Comparison of ENCODE assay signal across 19 cellular contexts in the genomic region with DNA sequence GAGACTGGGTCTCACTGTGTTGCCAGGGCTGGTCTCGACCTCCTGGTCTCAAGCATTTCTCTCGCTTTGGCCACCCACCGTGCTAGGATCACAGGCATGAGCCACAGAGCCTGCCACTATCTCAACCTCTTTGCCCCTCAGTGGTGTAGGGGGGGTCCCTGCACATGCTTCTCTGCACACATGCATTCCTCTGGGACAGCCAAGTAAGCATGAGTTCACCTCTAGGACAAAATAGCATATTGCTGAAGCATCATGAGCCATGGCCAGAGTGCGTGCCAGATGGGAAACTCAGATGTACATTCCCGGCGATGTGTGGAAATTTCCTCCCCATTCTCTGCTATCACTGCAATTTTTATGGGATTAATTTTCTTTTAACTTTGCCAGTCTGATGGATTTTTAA. TPM values are rescaled to one million over a fixed set of nuclear protein-coding genes. Genes with fewer than 3 reads are reported as not detected.
DNase-seq lines count a peak whose midpoint lies in the region; ATAC-seq and TF ChIP-seq lines count a peak whose summit lies in the region.
"Had no signal": no experiment of that assay in that cellular context is flagged by ENCODE, and none has a peak within 500 bp of the region (broad histone marks: within the 10 kb centered on the region; RNA-seq: fewer than 3 reads in every experiment).

No MANE protein-coding gene starts in this region.

- H3K9me3 ChIP-seq in osteoblast (ENCODE audit: low read depth, low read length), result no peaks in the 10 kb centered on the region
- no peaks in the 10 kb centered on the region for H3K9me3 ChIP-seq in Karpas-422 (ENCODE audit: low read length)
- H3K9me3 ChIP-seq: esophagus squamous epithelium, pancreas, thyroid gland had no signal

- H3K27ac Mint-ChIP-seq in osteocyte (ENCODE audit: unreplicated experiment), result no peak overlapping the region
- no peak overlapping the region for H3K27ac Mint-ChIP-seq in stimulated activated naive CD8-positive, alpha-beta T cell treated with anti-CD3 and anti-CD28 coated beads, Interleukin-15, amount 100 ng/mL, for 72 hours
- H3K27ac Mint-ChIP-seq: T-helper 1 cell treated with Interleukin-12 subunit alpha and Interleukin-12 subunit beta and Interleukin-4 antibody, amounts not matched to agents 30 μg/mL and 1 μg/mL, for 36 hours had no signal

- H3K27me3 Mint-ChIP-seq in osteocyte (ENCODE audit: unreplicated experiment), result no peaks in the 10 kb centered on the region
- H3K27me3 Mint-ChIP-seq in stimulated activated naive CD8-positive, alpha-beta T cell treated with anti-CD3 and anti-CD28 coated beads, Interleukin-15, amount 100 ng/mL, for 72 hours, result no peaks in the 10 kb centered on the region

- peak overlapping the region; percentile 52 for H3K27ac ChIP-seq in osteoblast (ENCODE audit: low read depth, low read length)
- no peak overlapping the region for H3K27ac ChIP-seq in Karpas-422 (ENCODE audit: low read length)
- H3K27ac ChIP-seq: esophagus squamous epithelium, pancreas, thyroid gland had no signal

- TF ChIP-seq CTCF in choroid plexus epithelial cell (conservative IDR thresholded peaks at IDR 0.05; ENCODE audit: low read depth, low read length) (no peak), osteoblast (IDR thresholded peaks at IDR 0.05; ENCODE audit: extremely low read depth, low read depth, low read length) (no peak), osteocyte (IDR thresholded peaks at IDR 0.05) (no peak)

- H4K20me1 ChIP-seq in osteoblast (ENCODE audit: insufficient read depth, low read length) (no peaks in the 10 kb centered on the region), Karpas-422 (ENCODE audit: insufficient read depth, low read depth, low read length) (0 out of 2 replicates have a peak, but pooled peaks cover under 1% of the 10 kb centered on the region)

- peak; percentile 80 for DNase-seq in EH (ENCODE audit: low read depth)
- peak; percentile 91 for DNase-seq in NCI-H2171 treated with DMSO at 0.1 percent for 48 hours (lab: John Stamatoyannopoulos, UW)
- peak; percentile 85 for DNase-seq in choroid plexus epithelial cell (ENCODE audit: low read depth)
- DNase-seq in osteoblast (ENCODE audit: insufficient read length, low spot score, missing footprints), result peak; percentile 96
- no peak for DNase-seq in osteocyte (ENCODE audit: extremely low spot score, unreplicated experiment)
- DNase-seq in Karpas-422, result no peak
- DNase-seq in stimulated activated naive CD8-positive, alpha-beta T cell treated with anti-CD3 and anti-CD28 coated beads, Interleukin-15, amount 100 ng/mL, for 72 hours, result no peak
- DNase-seq: activated CD4-positive, alpha-beta T cell treated with anti-CD3 and anti-CD28 coated beads for 1 hour; activated naive CD4-positive, alpha-beta T cell; esophagus squamous epithelium; left ventricle myocardium superior; NCI-H1694; NCI-H446 treated with DMSO at 0.1 percent for 48 hours; pancreas; small intestine; thyroid gland had no signal

- H2AFZ ChIP-seq in osteoblast (ENCODE audit: low read length) (no peak overlapping the region), Karpas-422 (ENCODE audit: low read length) (no peak overlapping the region)

- H3K79me2 ChIP-seq in osteoblast (ENCODE audit: insufficient read depth, low read length) (no peaks in the 10 kb centered on the region), Karpas-422 (ENCODE audit: low read length) (no peaks in the 10 kb centered on the region)

- H3K27me3 ChIP-seq in osteoblast (ENCODE audit: insufficient read depth, low read length) (no peaks in the 10 kb centered on the region), Karpas-422 (ENCODE audit: low read length) (no peaks in the 10 kb centered on the region)
- H3K27me3 ChIP-seq: esophagus squamous epithelium, pancreas, thyroid gland had no signal

- H3K4me1 ChIP-seq in osteoblast (ENCODE audit: insufficient read depth, low read length) (peaks cover 13% of the 10 kb centered on the region), Karpas-422 (ENCODE audit: low read length) (no peaks in the 10 kb centered on the region)
- H3K4me1 ChIP-seq: pancreas, thyroid gland had no signal

- H3K4me3 Mint-ChIP-seq in osteocyte (ENCODE audit: unreplicated experiment), result no peak overlapping the region
- H3K4me3 Mint-ChIP-seq in stimulated activated naive CD8-positive, alpha-beta T cell treated with anti-CD3 and anti-CD28 coated beads, Interleukin-15, amount 100 ng/mL, for 72 hours, result no peak overlapping the region
- H3K4me3 Mint-ChIP-seq: CD14-positive monocyte; T-helper 1 cell treated with Interleukin-12 subunit alpha and Interleukin-12 subunit beta and Interleukin-4 antibody, amounts not matched to agents 30 μg/mL and 1 μg/mL, for 36 hours had no signal

- no peaks in the 10 kb centered on the region for H3K9me3 Mint-ChIP-seq in osteocyte (ENCODE audit: unreplicated experiment)
- H3K9me3 Mint-ChIP-seq in stimulated activated naive CD8-positive, alpha-beta T cell treated with anti-CD3 and anti-CD28 coated beads, Interleukin-15, amount 100 ng/mL, for 72 hours, result no peaks in the 10 kb centered on the region
- H3K9me3 Mint-ChIP-seq: CD14-positive monocyte; T-helper 1 cell treated with Interleukin-12 subunit alpha and Interleukin-12 subunit beta and Interleukin-4 antibody, amounts not matched to agents 30 μg/mL and 1 μg/mL, for 36 hours had no signal

- peaks cover 5% of the 10 kb centered on the region for H3K36me3 Mint-ChIP-seq in osteocyte (ENCODE audit: unreplicated experiment)

- H3K4me2 ChIP-seq in osteoblast (ENCODE audit: insufficient read depth, low read length), result peak overlapping the region; percentile 14
- H3K4me2 ChIP-seq in Karpas-422 (ENCODE audit: low read depth, low read length, poor library complexity, severe bottlenecking), result no peak overlapping the region

- ATAC-seq in GM18520 (IDR thresholded peaks at IDR 0.05; ENCODE audit: unreplicated experiment), result no peak
- ATAC-seq in stimulated activated naive CD8-positive, alpha-beta T cell treated with anti-CD3 and anti-CD28 coated beads, Interleukin-15, amount 100 ng/mL, for 72 hours, result no peak
- ATAC-seq: left ventricle myocardium superior, pancreas had no signal

- H3K36me3 ChIP-seq in osteoblast (ENCODE audit: insufficient read depth, low read length), result peaks cover 18% of the 10 kb centered on the region
- peaks cover 34% of the 10 kb centered on the region for H3K36me3 ChIP-seq in Karpas-422 (ENCODE audit: insufficient read depth, low read length)
- H3K36me3 ChIP-seq: pancreas, thyroid gland had no signal

- H3K4me3 ChIP-seq in choroid plexus epithelial cell (ENCODE audit: low read depth, low read length) (no peak overlapping the region), osteoblast (ENCODE audit: insufficient read depth, low read length) (no peak overlapping the region), Karpas-422 (ENCODE audit: low read length) (no peak overlapping the region)
- H3K4me3 ChIP-seq: esophagus squamous epithelium, pancreas, thyroid gland had no signal

- no peaks in the 10 kb centered on the region for H3K9me2 ChIP-seq in Karpas-422 (replicated peaks; ENCODE audit: insufficient read depth, low read length)

- H3K4me1 Mint-ChIP-seq in osteocyte (ENCODE audit: unreplicated experiment), result no peaks in the 10 kb centered on the region
- H3K4me1 Mint-ChIP-seq in stimulated activated naive CD8-positive, alpha-beta T cell treated with anti-CD3 and anti-CD28 coated beads, Interleukin-15, amount 100 ng/mL, for 72 hours, result peaks cover 15% of the 10 kb centered on the region

- no peak overlapping the region for H3K9ac ChIP-seq in Karpas-422 (ENCODE audit: low read length)

RNA-seq across cellular contexts. Expression of gene CHAF1A, which starts 23.1 kb away (rescaled TPM):
- 3.6 and 5.6 TPM in 2 replicates for total RNA-seq in osteoblast
- 9.7 and 14.0 TPM in 2 replicates for total RNA-seq in osteocyte
- total RNA-seq in Karpas-422 (2014; rRNA removed; shearing (Covaris generic); ENCODE audit: low replicate concordance), result 7.8 and 50.7 TPM in 2 replicates

RNA-seq across cellular contexts. Expression of gene SH3GL1, which starts 25.2 kb away (rescaled TPM):
- total RNA-seq in osteoblast (83.2 and 84.9 TPM in 2 replicates), osteocyte (105 and 115 TPM in 2 replicates)
- total RNA-seq in Karpas-422 (2014; rRNA removed; shearing (Covaris generic); ENCODE audit: low replicate concordance), result 12.8 and 13.4 TPM in 2 replicates

RNA-seq across cellular contexts. Expression of gene UBXN6, which starts 32.1 kb away (rescaled TPM):
- total RNA-seq in osteoblast, result 120 and 136 TPM in 2 replicates
- total RNA-seq in osteocyte, result 96.8 and 106 TPM in 2 replicates
- 90.9 and 112 TPM in 2 replicates for total RNA-seq in Karpas-422 (2014; rRNA removed; shearing (Covaris generic); ENCODE audit: low replicate concordance)

RNA-seq across cellular contexts. Expression of gene HDGFL2, which starts 46.6 kb away (rescaled TPM):
- total RNA-seq in osteoblast (44.2 and 48.5 TPM in 2 replicates), osteocyte (59.8 and 68.8 TPM in 2 replicates)
- 49.9 and 81.2 TPM in 2 replicates for total RNA-seq in Karpas-422 (2014; rRNA removed; shearing (Covaris generic); ENCODE audit: low replicate concordance)

Comparison
In these comparisons a context has a peak if more than half of its experiments do, and no peak if none do; other contexts are left out.
1. DNase-seq: peak in EH (single experiment), NCI-H2171 treated with DMSO at 0.1 percent for 48 hours (single experiment), choroid plexus epithelial cell (single experiment) and osteoblast (single experiment); none in osteocyte (single experiment), Karpas-422 (single experiment) and stimulated activated naive CD8-positive, alpha-beta T cell treated with anti-CD3 and anti-CD28 coated beads, Interleukin-15, amount 100 ng/mL, for 72 hours (0 of 2).